18 cellular contexts compared by ENCODE assay signal in genomic region chr13:46343279-46343949, GRCh38. TPM values are rescaled to one million over a fixed set of nuclear protein-coding genes. Genes with fewer than 3 reads are reported as not detected.
A peak's percentile ranks its signal among the peaks of the same experiment; 100 is the strongest.
DNase-seq lines count a peak whose midpoint lies in the region; ATAC-seq and TF ChIP-seq lines count a peak whose summit lies in the region.
"Had no signal": no experiment of that assay in that cellular context is flagged by ENCODE, and none has a peak within 500 bp of the region (broad histone marks: within the 10 kb centered on the region; RNA-seq: fewer than 3 reads in every experiment).

No MANE protein-coding gene starts in this region.

- H3K27ac ChIP-seq in right atrium auricular region (no peak overlapping the region), endodermal cell (ENCODE audit: low read depth, low read length) (no peak overlapping the region)
- H3K27ac ChIP-seq: BLaER1 had no signal

- peak; percentile 34 for DNase-seq in right atrium auricular region (ENCODE audit: low spot score)
- no peak for DNase-seq in Right ventricle myocardium inferior (ENCODE audit: missing footprints)
- DNase-seq in SK-N-DZ (ENCODE audit: low spot score) = peak; percentile 17
- DNase-seq in endodermal cell = peak; percentile 46
- no peak for DNase-seq in COLO668 (lab: John Stamatoyannopoulos, UW; ENCODE audit: unreplicated experiment)
- no peak for DNase-seq in NCI-H446 treated with DMSO at 0.1 percent for 48 hours (lab: John Stamatoyannopoulos, UW)
- DNase-seq: 8988T, KG1, NCI-H1417 treated with DMSO at 0.1 percent for 48 hours, NCI-H1930, NCI-H2171 treated with DMSO at 0.1 percent for 48 hours, NCI-H748 treated with DMSO at 0.1 percent for 48 hours had no signal

- intact Hi-C loops in Right ventricle myocardium inferior (cut with DNase I) = no loop called here

- TF ChIP-seq CTCF in right atrium auricular region (IDR thresholded peaks at IDR 0.05) = no peak
- TF ChIP-seq CTCF in endodermal cell (conservative IDR thresholded peaks at IDR 0.05) = peak; percentile 28

- H3K4me3 ChIP-seq in right atrium auricular region = no peak overlapping the region
- no peak overlapping the region for H3K4me3 ChIP-seq in endodermal cell (ENCODE audit: low read length)
- H3K4me3 ChIP-seq: BLaER1, HAP-1 had no signal

- H3K4me1 ChIP-seq in right atrium auricular region (no peaks in the 10 kb centered on the region), endodermal cell (ENCODE audit: control insufficient read depth, insufficient read depth, low read length) (no peaks in the 10 kb centered on the region)
- H3K4me1 ChIP-seq: HAP-1 had no signal

- no peaks in the 10 kb centered on the region for H3K36me3 Mint-ChIP-seq in endodermal cell (ENCODE audit: low read depth)
- H3K36me3 Mint-ChIP-seq in stimulated activated memory B cell treated with anti-CD40 and anti-IgM and Interleukin-4, amounts not matched to agents 10 μg/mL and 1 μg/mL and 100 μg/mL, for 72 hours = peaks cover 64% of the 10 kb centered on the region

- H3K4me3 Mint-ChIP-seq in endodermal cell = no peak overlapping the region
- no peak overlapping the region for H3K4me3 Mint-ChIP-seq in stimulated activated memory B cell treated with anti-CD40 and anti-IgM and Interleukin-4, amounts not matched to agents 10 μg/mL and 1 μg/mL and 100 μg/mL, for 72 hours

- no peaks in the 10 kb centered on the region for H3K9me3 ChIP-seq in right atrium auricular region
- H3K9me3 ChIP-seq in endodermal cell (ENCODE audit: control insufficient read depth, low read length) = no peaks in the 10 kb centered on the region
- H3K9me3 ChIP-seq: BLaER1, HAP-1 had no signal

- no peaks in the 10 kb centered on the region for H3K27me3 Mint-ChIP-seq in endodermal cell (ENCODE audit: insufficient read depth)
- H3K27me3 Mint-ChIP-seq in stimulated activated memory B cell treated with anti-CD40 and anti-IgM and Interleukin-4, amounts not matched to agents 10 μg/mL and 1 μg/mL and 100 μg/mL, for 72 hours = no peaks in the 10 kb centered on the region

- WGBS in endodermal cell (ENCODE audit: insufficient coverage in 1 of 2, insufficient read length in 1 of 2), 2 experiments = 90 to 91% methylated on average over 6 to 15 of the region's 15 CpGs

- H3K27me3 ChIP-seq in right atrium auricular region (no peaks in the 10 kb centered on the region), endodermal cell (ENCODE audit: control insufficient read depth, insufficient read depth, low read length, poor library complexity, severe bottlenecking) (no peaks in the 10 kb centered on the region)
- H3K27me3 ChIP-seq: BLaER1 had no signal

- no peak for ATAC-seq in Right ventricle myocardium inferior
- ATAC-seq in stimulated activated memory B cell treated with anti-CD40 and anti-IgM and Interleukin-4, amounts not matched to agents 10 μg/mL and 1 μg/mL and 100 μg/mL, for 72 hours = no peak
- no peak for ATAC-seq in GM19351 (IDR thresholded peaks at IDR 0.05; ENCODE audit: unreplicated experiment)
- ATAC-seq: Panc1, SK-N-SH treated with all-trans-retinoic acid at 6 μM for 48 hours had no signal

- no peaks in the 10 kb centered on the region for H3K9me3 Mint-ChIP-seq in endodermal cell
- no peaks in the 10 kb centered on the region for H3K9me3 Mint-ChIP-seq in stimulated activated memory B cell treated with anti-CD40 and anti-IgM and Interleukin-4, amounts not matched to agents 10 μg/mL and 1 μg/mL and 100 μg/mL, for 72 hours

- H3K27ac Mint-ChIP-seq in endodermal cell = no peak overlapping the region
- H3K27ac Mint-ChIP-seq in stimulated activated memory B cell treated with anti-CD40 and anti-IgM and Interleukin-4, amounts not matched to agents 10 μg/mL and 1 μg/mL and 100 μg/mL, for 72 hours = peak overlapping the region; percentile 33

- H3K36me3 ChIP-seq in right atrium auricular region (no peaks in the 10 kb centered on the region), endodermal cell (ENCODE audit: control insufficient read depth, insufficient read depth, low read length) (no peaks in the 10 kb centered on the region)
- H3K36me3 ChIP-seq: BLaER1, HAP-1 had no signal

- no peak overlapping the region for H3K9ac ChIP-seq in endodermal cell (ENCODE audit: extremely low read depth, low read length, poor library complexity, severe bottlenecking)
- H3K9ac ChIP-seq: BLaER1 had no signal

- no peaks in the 10 kb centered on the region for H3K4me1 Mint-ChIP-seq in endodermal cell
- peaks cover 54% of the 10 kb centered on the region for H3K4me1 Mint-ChIP-seq in stimulated activated memory B cell treated with anti-CD40 and anti-IgM and Interleukin-4, amounts not matched to agents 10 μg/mL and 1 μg/mL and 100 μg/mL, for 72 hours

RNA-seq across cellular contexts. Expression of gene RUBCNL, which starts 43.6 kb away (rescaled TPM):
- 1 to 10 TPM in 1 of 2 donors, under 1 TPM in 1; 0.59 to 1.5 TPM for total RNA-seq in right atrium auricular region
- 0.51 TPM for total RNA-seq in Right ventricle myocardium inferior
- polyA plus RNA-seq in SK-N-DZ (2014; cell fraction: cytosol; rRNA removed) = 1.5 TPM in 1 of 2 replicates, not detected in the other
- polyA plus RNA-seq in SK-N-DZ (2014; cell fraction: nucleus; rRNA removed) = 0.08 TPM in 1 of 2 replicates, not detected in the other
- total RNA-seq in endodermal cell = 1 to 10 TPM; 3.1 to 3.6 TPM
- polyA plus RNA-seq in endodermal cell (2013, experiment 1 of 2) = 3.0 TPM
- polyA plus RNA-seq in endodermal cell (2013, experiment 2 of 2) = 1.9 TPM

Comparison
In these comparisons a context has a peak if more than half of its experiments do, and no peak if none do; other contexts are left out.
1. DNase-seq: peak in right atrium auricular region (single experiment), SK-N-DZ (single experiment) and endodermal cell (single experiment); none in Right ventricle myocardium inferior (single experiment), COLO668 (single experiment) and NCI-H446 treated with DMSO at 0.1 percent for 48 hours (single experiment).